ENCODE assay signal across 1 cellular context in the genomic region with DNA sequence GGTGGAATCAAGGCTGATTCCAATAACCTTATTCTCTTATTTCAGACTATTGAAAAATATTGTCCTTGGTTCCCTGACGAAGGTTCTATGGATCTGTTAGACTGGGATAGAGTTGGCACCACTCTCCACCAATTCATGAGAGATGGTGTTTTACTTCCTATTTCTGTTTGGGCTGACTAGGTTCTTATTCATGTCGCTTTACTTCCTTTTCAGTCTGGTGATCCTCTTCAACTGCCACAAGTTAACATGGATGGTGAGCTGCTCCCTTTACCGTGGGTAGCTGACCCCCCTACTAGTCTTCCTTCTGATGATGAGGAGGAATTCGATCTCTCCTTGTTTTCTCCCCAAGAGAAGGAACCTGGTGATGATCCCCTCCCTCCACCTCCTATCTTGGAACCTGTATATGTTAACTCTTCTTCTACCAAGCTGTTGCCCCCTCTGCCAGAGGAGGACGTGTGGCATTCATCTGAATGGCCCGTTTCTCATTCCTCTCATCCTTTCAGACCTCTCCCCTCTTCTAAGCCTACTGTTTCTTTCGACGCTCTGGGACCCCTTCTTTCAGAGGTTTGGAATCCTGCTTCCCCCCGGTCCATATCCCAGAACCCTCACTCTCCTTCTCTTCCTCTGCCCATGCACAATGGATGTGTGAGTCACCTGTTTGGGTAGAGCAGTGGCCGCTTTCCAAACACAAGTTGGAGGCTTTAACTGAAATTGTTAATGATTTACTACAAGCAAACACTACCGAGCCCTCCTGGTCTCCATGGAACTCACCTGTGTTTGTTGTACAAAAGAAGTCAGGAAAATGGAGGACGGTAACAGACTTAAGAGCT.
TF ChIP-seq lines count a peak whose summit lies in the region.

No MANE protein-coding gene starts in this region.

TF ChIP-seq in HepG2, 621 proteins besides CTCF, POLR2A, EP300 and RAD21 (continued from another document and continues in another):
- no peak for TF ChIP-seq E2F1 (CRISPR knock-in tag; IDR thresholded peaks at IDR 0.05)
- peak; percentile 23; the same call in 1 of the 2 replicates for TF ChIP-seq ZBTB25 (CRISPR knock-in tag; IDR thresholded peaks at IDR 0.05)
- TF ChIP-seq PATZ1 (CRISPR knock-in tag; IDR thresholded peaks at IDR 0.05) = peak; percentile 45
- peak; percentile 59; the same call in 1 of the 2 replicates for TF ChIP-seq ZNF816 (CRISPR knock-in tag; IDR thresholded peaks at IDR 0.05; ENCODE audit: borderline replicate concordance)
- TF ChIP-seq NFKB2 (CRISPR knock-in tag; IDR thresholded peaks at IDR 0.05; ENCODE audit: borderline replicate concordance) = no peak
- no peak for TF ChIP-seq GABPA (IDR thresholded peaks at IDR 0.05; ENCODE audit: low read depth, low read length)
- TF ChIP-seq GABPA (CRISPR knock-in tag; IDR thresholded peaks at IDR 0.05; ENCODE audit: low read depth) = 0 out of 2 replicates have a peak, but pooled peaks have one; percentile 4
- TF ChIP-seq ZNF614 (CRISPR knock-in tag; IDR thresholded peaks at IDR 0.05; ENCODE audit: borderline replicate concordance) = peak; percentile 78; the same call in 1 of the 2 replicates
- TF ChIP-seq ZNF224 (CRISPR knock-in tag; IDR thresholded peaks at IDR 0.05) = peak; percentile 69; the same call in 1 of the 2 replicates
- TF ChIP-seq, protein P1, sequence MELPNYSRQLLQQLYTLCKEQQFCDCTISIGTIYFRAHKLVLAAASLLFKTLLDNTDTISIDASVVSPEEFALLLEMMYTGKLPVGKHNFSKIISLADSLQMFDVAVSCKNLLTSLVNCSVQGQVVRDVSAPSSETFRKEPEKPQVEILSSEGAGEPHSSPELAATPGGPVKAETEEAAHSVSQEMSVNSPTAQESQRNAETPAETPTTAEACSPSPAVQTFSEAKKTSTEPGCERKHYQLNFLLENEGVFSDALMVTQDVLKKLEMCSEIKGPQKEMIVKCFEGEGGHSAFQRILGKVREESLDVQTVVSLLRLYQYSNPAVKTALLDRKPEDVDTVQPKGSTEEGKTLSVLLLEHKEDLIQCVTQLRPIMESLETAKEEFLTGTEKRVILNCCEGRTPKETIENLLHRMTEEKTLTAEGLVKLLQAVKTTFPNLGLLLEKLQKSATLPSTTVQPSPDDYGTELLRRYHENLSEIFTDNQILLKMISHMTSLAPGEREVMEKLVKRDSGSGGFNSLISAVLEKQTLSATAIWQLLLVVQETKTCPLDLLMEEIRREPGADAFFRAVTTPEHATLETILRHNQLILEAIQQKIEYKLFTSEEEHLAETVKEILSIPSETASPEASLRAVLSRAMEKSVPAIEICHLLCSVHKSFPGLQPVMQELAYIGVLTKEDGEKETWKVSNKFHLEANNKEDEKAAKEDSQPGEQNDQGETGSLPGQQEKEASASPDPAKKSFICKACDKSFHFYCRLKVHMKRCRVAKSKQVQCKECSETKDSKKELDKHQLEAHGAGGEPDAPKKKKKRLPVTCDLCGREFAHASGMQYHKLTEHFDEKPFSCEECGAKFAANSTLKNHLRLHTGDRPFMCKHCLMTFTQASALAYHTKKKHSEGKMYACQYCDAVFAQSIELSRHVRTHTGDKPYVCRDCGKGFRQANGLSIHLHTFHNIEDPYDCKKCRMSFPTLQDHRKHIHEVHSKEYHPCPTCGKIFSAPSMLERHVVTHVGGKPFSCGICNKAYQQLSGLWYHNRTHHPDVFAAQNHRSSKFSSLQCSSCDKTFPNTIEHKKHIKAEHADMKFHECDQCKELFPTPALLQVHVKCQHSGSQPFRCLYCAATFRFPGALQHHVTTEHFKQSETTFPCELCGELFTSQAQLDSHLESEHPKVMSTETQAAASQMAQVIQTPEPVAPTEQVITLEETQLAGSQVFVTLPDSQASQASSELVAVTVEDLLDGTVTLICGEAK (IDR thresholded peaks at IDR 0.05) = no peak
- TF ChIP-seq, protein P1 (CRISPR knock-in tag; IDR thresholded peaks at IDR 0.05) = peak; percentile 51; the same call in 1 of the 2 replicates
- TF ChIP-seq ZFP1 (CRISPR knock-in tag; IDR thresholded peaks at IDR 0.05) = peak; percentile 45; the same call in 1 of the 2 replicates
- TF ChIP-seq NCOR1 (IDR thresholded peaks at IDR 0.05; ENCODE audit: borderline replicate concordance, low read length) = peak; percentile 56; the same call in 1 of the 2 replicates
- 0 out of 2 replicates have a peak, but pooled peaks have one; percentile 22 for TF ChIP-seq ZNF670 (CRISPR knock-in tag; IDR thresholded peaks at IDR 0.05; ENCODE audit: borderline replicate concordance)
- TF ChIP-seq AHR (CRISPR knock-in tag; IDR thresholded peaks at IDR 0.05) = no peak
- TF ChIP-seq ZKSCAN1 (IDR thresholded peaks at IDR 0.05; ENCODE audit: low read length) = no peak
- TF ChIP-seq XRCC5 (optimal IDR thresholded peaks at IDR 0.05; ENCODE audit: low read length) = peak; percentile 16
- TF ChIP-seq ETV5 (CRISPR knock-in tag; IDR thresholded peaks at IDR 0.05; ENCODE audit: borderline replicate concordance) = peak; percentile 41; the same call in 1 of the 2 replicates
- TF ChIP-seq RCOR2 (CRISPR knock-in tag; IDR thresholded peaks at IDR 0.05) = peak; percentile 37; the same call in 1 of the 2 replicates
- TF ChIP-seq ZNF577 (CRISPR knock-in tag; IDR thresholded peaks at IDR 0.05; ENCODE audit: borderline replicate concordance, low read depth) = 0 out of 2 replicates have a peak, but pooled peaks have one; percentile 65
- TF ChIP-seq JUND (CRISPR knock-in tag; IDR thresholded peaks at IDR 0.05) = peak; percentile 90
- peak; percentile 74; the same call in 1 of the 2 replicates for TF ChIP-seq MTERF4 (CRISPR knock-in tag; IDR thresholded peaks at IDR 0.05)
- TF ChIP-seq ZBTB3 (CRISPR knock-in tag; IDR thresholded peaks at IDR 0.05; ENCODE audit: borderline replicate concordance, low read depth) = no peak
- TF ChIP-seq, protein P2, sequence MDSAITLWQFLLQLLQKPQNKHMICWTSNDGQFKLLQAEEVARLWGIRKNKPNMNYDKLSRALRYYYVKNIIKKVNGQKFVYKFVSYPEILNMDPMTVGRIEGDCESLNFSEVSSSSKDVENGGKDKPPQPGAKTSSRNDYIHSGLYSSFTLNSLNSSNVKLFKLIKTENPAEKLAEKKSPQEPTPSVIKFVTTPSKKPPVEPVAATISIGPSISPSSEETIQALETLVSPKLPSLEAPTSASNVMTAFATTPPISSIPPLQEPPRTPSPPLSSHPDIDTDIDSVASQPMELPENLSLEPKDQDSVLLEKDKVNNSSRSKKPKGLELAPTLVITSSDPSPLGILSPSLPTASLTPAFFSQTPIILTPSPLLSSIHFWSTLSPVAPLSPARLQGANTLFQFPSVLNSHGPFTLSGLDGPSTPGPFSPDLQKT (CRISPR knock-in tag; IDR thresholded peaks at IDR 0.05; ENCODE audit: borderline replicate concordance) = no peak
- 0 out of 2 replicates have a peak, but pooled peaks have one; percentile 18 for TF ChIP-seq ELF1 (CRISPR knock-in tag; IDR thresholded peaks at IDR 0.05)
- peak; percentile 60; the same call in 1 of the 2 replicates for TF ChIP-seq ZNF441 (CRISPR knock-in tag; IDR thresholded peaks at IDR 0.05; ENCODE audit: borderline replicate concordance)
- TF ChIP-seq, protein P3, sequence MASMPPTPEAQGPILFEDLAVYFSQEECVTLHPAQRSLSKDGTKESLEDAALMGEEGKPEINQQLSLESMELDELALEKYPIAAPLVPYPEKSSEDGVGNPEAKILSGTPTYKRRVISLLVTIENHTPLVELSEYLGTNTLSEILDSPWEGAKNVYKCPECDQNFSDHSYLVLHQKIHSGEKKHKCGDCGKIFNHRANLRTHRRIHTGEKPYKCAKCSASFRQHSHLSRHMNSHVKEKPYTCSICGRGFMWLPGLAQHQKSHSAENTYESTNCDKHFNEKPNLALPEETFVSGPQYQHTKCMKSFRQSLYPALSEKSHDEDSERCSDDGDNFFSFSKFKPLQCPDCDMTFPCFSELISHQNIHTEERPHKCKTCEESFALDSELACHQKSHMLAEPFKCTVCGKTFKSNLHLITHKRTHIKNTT (CRISPR knock-in tag; IDR thresholded peaks at IDR 0.05) = no peak
- TF ChIP-seq, protein P4, sequence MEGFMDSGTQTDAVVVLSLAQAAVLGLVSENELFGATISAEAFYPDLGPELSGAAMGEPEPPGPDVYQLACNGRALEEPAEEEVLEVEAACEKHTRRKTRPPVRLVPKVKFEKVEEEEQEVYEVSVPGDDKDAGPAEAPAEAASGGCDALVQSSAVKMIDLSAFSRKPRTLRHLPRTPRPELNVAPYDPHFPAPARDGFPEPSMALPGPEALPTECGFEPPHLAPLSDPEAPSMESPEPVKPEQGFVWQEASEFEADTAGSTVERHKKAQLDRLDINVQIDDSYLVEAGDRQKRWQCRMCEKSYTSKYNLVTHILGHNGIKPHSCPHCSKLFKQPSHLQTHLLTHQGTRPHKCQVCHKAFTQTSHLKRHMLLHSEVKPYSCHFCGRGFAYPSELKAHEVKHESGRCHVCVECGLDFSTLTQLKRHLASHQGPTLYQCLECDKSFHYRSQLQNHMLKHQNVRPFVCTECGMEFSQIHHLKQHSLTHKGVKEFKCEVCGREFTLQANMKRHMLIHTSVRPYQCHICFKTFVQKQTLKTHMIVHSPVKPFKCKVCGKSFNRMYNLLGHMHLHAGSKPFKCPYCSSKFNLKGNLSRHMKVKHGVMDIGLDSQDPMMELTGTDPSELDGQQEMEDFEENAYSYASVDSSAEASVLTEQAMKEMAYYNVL (CRISPR knock-in tag; IDR thresholded peaks at IDR 0.05; ENCODE audit: borderline replicate concordance) = peak; percentile 91
- TF ChIP-seq MXI1 (IDR thresholded peaks at IDR 0.05; ENCODE audit: borderline replicate concordance, low read depth, low read length) = peak; percentile 24; the same call in 1 of the 3 replicates
- TF ChIP-seq LCORL (IDR thresholded peaks at IDR 0.05) = peak; percentile 5; the same call in 1 of the 2 replicates
- peak; percentile 91 for TF ChIP-seq LCORL (CRISPR knock-in tag; IDR thresholded peaks at IDR 0.05)
- TF ChIP-seq SOX13 (IDR thresholded peaks at IDR 0.05) = 0 out of 2 replicates have a peak, but pooled peaks have one; percentile 19
- TF ChIP-seq SOX13 (CRISPR knock-in tag; conservative IDR thresholded peaks at IDR 0.05 in 1 of 2, IDR thresholded peaks at IDR 0.05 in 1 of 2) = peak in 1 of 2 experiments; percentile 86; a peak in 2 of 4 replicates
